Comparison of ENCODE assay signal across 8 cellular contexts in genomic region chr6:158068893-158069799, GRCh38.
DNase-seq lines count a peak whose midpoint lies in the region; ATAC-seq, FAIRE-seq and TF ChIP-seq lines count a peak whose summit lies in the region.

No MANE protein-coding gene starts in this region.

- H3K36me3 Mint-ChIP-seq in activated naive CD8-positive, alpha-beta T cell treated with anti-CD3 and anti-CD28 coated beads, Interleukin-2, amount 50 U/mL, for 24 hours (ENCODE audit: low read depth), result peaks cover 23% of the 10 kb centered on the region

- TF ChIP-seq CTCF in heart left ventricle (IDR thresholded peaks at IDR 0.05) (no peak), OCI-LY7 (conservative IDR thresholded peaks at IDR 0.05; ENCODE audit: low read length) (no peak)

- H3K9me3 Mint-ChIP-seq in activated naive CD8-positive, alpha-beta T cell treated with anti-CD3 and anti-CD28 coated beads, Interleukin-2, amount 50 U/mL, for 24 hours, result no peaks in the 10 kb centered on the region

- H3K4me3 Mint-ChIP-seq in activated naive CD8-positive, alpha-beta T cell treated with anti-CD3 and anti-CD28 coated beads, Interleukin-2, amount 50 U/mL, for 24 hours, result no peak overlapping the region

- H3K27me3 Mint-ChIP-seq in activated naive CD8-positive, alpha-beta T cell treated with anti-CD3 and anti-CD28 coated beads, Interleukin-2, amount 50 U/mL, for 24 hours, result no peaks in the 10 kb centered on the region

- H3K9me3 ChIP-seq in heart left ventricle (no peaks in the 10 kb centered on the region), OCI-LY7 (ENCODE audit: low read length) (no peaks in the 10 kb centered on the region)

- H3K36me3 ChIP-seq in heart left ventricle (peaks cover 0 to 89% (median 50%) of the 10 kb centered on the region in 9 donors), OCI-LY7 (ENCODE audit: insufficient read depth, low read length) (no peaks in the 10 kb centered on the region)

- no peak for FAIRE-seq in urothelium cell line (lab: Jason Lieb, UNC)

- CTCF ChIA-PET in OCI-LY7 (lab: Charles Lee; ENCODE audit: unreplicated experiment), result no interaction called here

- peaks cover 26% of the 10 kb centered on the region for H3K4me1 Mint-ChIP-seq in activated naive CD8-positive, alpha-beta T cell treated with anti-CD3 and anti-CD28 coated beads, Interleukin-2, amount 50 U/mL, for 24 hours

- no peaks in the 10 kb centered on the region for H3K27me3 ChIP-seq in heart left ventricle

- 75 to 77% (median 76%) methylated on average over 14 of the region's 14 CpGs for WGBS in heart left ventricle, 4 donors

- POLR2A ChIA-PET in OCI-LY7 (lab: Charles Lee), result no interaction called here

- H3K4me3 ChIP-seq in heart left ventricle (no peak overlapping the region), OCI-LY7 (ENCODE audit: low read depth, low read length, poor library complexity, severe bottlenecking) (no peak overlapping the region)

- no peaks in the 10 kb centered on the region for H4K20me1 ChIP-seq in OCI-LY7 (ENCODE audit: insufficient read depth, low read length)

- H3K27ac ChIP-seq in heart left ventricle, result peak overlapping the region in 9 of 12 donors; percentile 23 to 73 (median 56)
- no peak overlapping the region for H3K27ac ChIP-seq in OCI-LY7 (ENCODE audit: low read depth, low read length, poor library complexity, severe bottlenecking)

- peak overlapping the region; percentile 22 for H3K27ac Mint-ChIP-seq in activated naive CD8-positive, alpha-beta T cell treated with anti-CD3 and anti-CD28 coated beads, Interleukin-2, amount 50 U/mL, for 24 hours

- DNase-seq in heart left ventricle, result peak in 1 of 5 donors; percentile 51
- no peak for DNase-seq in Right ventricle myocardium inferior (ENCODE audit: missing footprints)
- DNase-seq in activated naive CD8-positive, alpha-beta T cell treated with anti-CD3 and anti-CD28 coated beads, Interleukin-2, amount 50 U/mL, for 24 hours, result no peak
- DNase-seq in iris pigment epithelial cell (ENCODE audit: low read depth), result peak; percentile 63
- peak; percentile 72 for DNase-seq in urothelium cell line (ENCODE audit: low spot score)
- DNase-seq in OCI-LY7 (ENCODE audit: low spot score), result no peak
- no peak for DNase-seq in NCI-H1930 (lab: John Stamatoyannopoulos, UW)
- no peak for DNase-seq in hypothalamus (lab: John Stamatoyannopoulos, UW)

- no peak overlapping the region for H2AFZ ChIP-seq in OCI-LY7 (ENCODE audit: low read length)

- no peak for TF ChIP-seq POLR2A in heart left ventricle (IDR thresholded peaks at IDR 0.05)

- H3K4me1 ChIP-seq in heart left ventricle, result peaks cover 0 to 39% (median 8%) of the 10 kb centered on the region in 12 donors
- H3K4me1 ChIP-seq in OCI-LY7 (ENCODE audit: insufficient read depth, low read length, poor library complexity, severe bottlenecking), result no peaks in the 10 kb centered on the region

- no peak overlapping the region for H3K4me2 ChIP-seq in OCI-LY7 (ENCODE audit: low read length)

- peak in 3 of 4 donors; percentile 35 to 48 (median 36) for ATAC-seq in heart left ventricle
- ATAC-seq in Right ventricle myocardium inferior, result no peak
- peak; percentile 8 for ATAC-seq in activated naive CD8-positive, alpha-beta T cell treated with anti-CD3 and anti-CD28 coated beads, Interleukin-2, amount 50 U/mL, for 24 hours

- H3K79me2 ChIP-seq in OCI-LY7 (ENCODE audit: insufficient read depth, low read depth, low read length), result no peaks in the 10 kb centered on the region

- no peaks in the 10 kb centered on the region for H3K9me2 ChIP-seq in OCI-LY7 (ENCODE audit: insufficient read depth, low read length)

- no TSS peak for BruUV-seq in OCI-LY7 (replicated peaks; lab: Mats Ljungman, UMichigan)

- intact Hi-C loops in heart left ventricle (cut with DNase I) (loop anchor here in 3 of 10 donors (5.0 to 10.0 kb wide), 4 partner anchors 42 to 754 kb away; no protein-coding TSS in a partner anchor), Right ventricle myocardium inferior (cut with DNase I) (no loop called here), OCI-LY7 (cut with micrococcal nuclease; ENCODE audit: unreplicated experiment) (no loop called here)

Comparison
In these comparisons a context has a peak if more than half of its experiments do, and no peak if none do; other contexts are left out.
1. DNase-seq: peak in iris pigment epithelial cell (single experiment) and urothelium cell line (single experiment); none in Right ventricle myocardium inferior (single experiment), activated naive CD8-positive, alpha-beta T cell treated with anti-CD3 and anti-CD28 coated beads, Interleukin-2, amount 50 U/mL, for 24 hours (single experiment), OCI-LY7 (single experiment), NCI-H1930 (0 of 2) and hypothalamus (0 of 51).